1 cellular context compared by ENCODE assay signal in the genomic region with DNA sequence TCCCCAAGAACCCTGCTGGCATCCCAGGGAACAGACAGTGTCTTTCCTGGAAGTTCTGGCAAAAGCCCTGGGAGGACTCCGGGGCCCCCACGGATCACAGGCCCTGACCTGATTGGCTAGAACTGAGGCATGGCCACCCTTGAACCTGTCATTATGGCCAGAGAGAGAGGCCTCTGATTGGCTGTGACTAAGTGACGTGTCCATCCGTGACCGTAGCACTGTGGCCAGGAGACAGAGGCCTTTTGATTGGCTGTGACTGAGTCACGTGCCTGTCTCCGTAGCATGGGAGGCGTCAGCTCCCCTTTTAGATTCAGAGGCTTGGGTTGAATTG.
TF ChIP-seq lines count a peak whose summit lies in the region.

No MANE protein-coding gene starts in this region.

TF ChIP-seq in K562, 482 proteins besides CTCF, POLR2A, EP300 and RAD21 (continued from another document):
- no peak for TF ChIP-seq RBM25 (IDR thresholded peaks at IDR 0.05; ENCODE audit: low read depth, low read length, severe bottlenecking)
- no peak for TF ChIP-seq ZBTB8A (IDR thresholded peaks at IDR 0.05; ENCODE audit: partially characterized antibody)
- peak; percentile 84 for TF ChIP-seq RAD51 (IDR thresholded peaks at IDR 0.05; ENCODE audit: borderline replicate concordance, low read depth)
- TF ChIP-seq NFYB (IDR thresholded peaks at IDR 0.05; ENCODE audit: extremely low read depth, insufficient read length): peak; percentile 25
- no peak for TF ChIP-seq EP400 (IDR thresholded peaks at IDR 0.05)
- no peak for TF ChIP-seq NFE2L1 (tag; IDR thresholded peaks at IDR 0.05; ENCODE audit: borderline replicate concordance, low read depth)
- TF ChIP-seq BRD9 (IDR thresholded peaks at IDR 0.05; ENCODE audit: low read depth, partially characterized antibody): no peak
- peak; percentile 74 for TF ChIP-seq TOE1 (IDR thresholded peaks at IDR 0.05; ENCODE audit: borderline replicate concordance)
- no peak for TF ChIP-seq TOE1 (CRISPR knock-in tag; IDR thresholded peaks at IDR 0.05; ENCODE audit: borderline replicate concordance, low read depth)
- no peak for TF ChIP-seq FIP1L1 (IDR thresholded peaks at IDR 0.05; ENCODE audit: low read depth, low read length, poor library complexity, severe bottlenecking)
- TF ChIP-seq, protein P1, sequence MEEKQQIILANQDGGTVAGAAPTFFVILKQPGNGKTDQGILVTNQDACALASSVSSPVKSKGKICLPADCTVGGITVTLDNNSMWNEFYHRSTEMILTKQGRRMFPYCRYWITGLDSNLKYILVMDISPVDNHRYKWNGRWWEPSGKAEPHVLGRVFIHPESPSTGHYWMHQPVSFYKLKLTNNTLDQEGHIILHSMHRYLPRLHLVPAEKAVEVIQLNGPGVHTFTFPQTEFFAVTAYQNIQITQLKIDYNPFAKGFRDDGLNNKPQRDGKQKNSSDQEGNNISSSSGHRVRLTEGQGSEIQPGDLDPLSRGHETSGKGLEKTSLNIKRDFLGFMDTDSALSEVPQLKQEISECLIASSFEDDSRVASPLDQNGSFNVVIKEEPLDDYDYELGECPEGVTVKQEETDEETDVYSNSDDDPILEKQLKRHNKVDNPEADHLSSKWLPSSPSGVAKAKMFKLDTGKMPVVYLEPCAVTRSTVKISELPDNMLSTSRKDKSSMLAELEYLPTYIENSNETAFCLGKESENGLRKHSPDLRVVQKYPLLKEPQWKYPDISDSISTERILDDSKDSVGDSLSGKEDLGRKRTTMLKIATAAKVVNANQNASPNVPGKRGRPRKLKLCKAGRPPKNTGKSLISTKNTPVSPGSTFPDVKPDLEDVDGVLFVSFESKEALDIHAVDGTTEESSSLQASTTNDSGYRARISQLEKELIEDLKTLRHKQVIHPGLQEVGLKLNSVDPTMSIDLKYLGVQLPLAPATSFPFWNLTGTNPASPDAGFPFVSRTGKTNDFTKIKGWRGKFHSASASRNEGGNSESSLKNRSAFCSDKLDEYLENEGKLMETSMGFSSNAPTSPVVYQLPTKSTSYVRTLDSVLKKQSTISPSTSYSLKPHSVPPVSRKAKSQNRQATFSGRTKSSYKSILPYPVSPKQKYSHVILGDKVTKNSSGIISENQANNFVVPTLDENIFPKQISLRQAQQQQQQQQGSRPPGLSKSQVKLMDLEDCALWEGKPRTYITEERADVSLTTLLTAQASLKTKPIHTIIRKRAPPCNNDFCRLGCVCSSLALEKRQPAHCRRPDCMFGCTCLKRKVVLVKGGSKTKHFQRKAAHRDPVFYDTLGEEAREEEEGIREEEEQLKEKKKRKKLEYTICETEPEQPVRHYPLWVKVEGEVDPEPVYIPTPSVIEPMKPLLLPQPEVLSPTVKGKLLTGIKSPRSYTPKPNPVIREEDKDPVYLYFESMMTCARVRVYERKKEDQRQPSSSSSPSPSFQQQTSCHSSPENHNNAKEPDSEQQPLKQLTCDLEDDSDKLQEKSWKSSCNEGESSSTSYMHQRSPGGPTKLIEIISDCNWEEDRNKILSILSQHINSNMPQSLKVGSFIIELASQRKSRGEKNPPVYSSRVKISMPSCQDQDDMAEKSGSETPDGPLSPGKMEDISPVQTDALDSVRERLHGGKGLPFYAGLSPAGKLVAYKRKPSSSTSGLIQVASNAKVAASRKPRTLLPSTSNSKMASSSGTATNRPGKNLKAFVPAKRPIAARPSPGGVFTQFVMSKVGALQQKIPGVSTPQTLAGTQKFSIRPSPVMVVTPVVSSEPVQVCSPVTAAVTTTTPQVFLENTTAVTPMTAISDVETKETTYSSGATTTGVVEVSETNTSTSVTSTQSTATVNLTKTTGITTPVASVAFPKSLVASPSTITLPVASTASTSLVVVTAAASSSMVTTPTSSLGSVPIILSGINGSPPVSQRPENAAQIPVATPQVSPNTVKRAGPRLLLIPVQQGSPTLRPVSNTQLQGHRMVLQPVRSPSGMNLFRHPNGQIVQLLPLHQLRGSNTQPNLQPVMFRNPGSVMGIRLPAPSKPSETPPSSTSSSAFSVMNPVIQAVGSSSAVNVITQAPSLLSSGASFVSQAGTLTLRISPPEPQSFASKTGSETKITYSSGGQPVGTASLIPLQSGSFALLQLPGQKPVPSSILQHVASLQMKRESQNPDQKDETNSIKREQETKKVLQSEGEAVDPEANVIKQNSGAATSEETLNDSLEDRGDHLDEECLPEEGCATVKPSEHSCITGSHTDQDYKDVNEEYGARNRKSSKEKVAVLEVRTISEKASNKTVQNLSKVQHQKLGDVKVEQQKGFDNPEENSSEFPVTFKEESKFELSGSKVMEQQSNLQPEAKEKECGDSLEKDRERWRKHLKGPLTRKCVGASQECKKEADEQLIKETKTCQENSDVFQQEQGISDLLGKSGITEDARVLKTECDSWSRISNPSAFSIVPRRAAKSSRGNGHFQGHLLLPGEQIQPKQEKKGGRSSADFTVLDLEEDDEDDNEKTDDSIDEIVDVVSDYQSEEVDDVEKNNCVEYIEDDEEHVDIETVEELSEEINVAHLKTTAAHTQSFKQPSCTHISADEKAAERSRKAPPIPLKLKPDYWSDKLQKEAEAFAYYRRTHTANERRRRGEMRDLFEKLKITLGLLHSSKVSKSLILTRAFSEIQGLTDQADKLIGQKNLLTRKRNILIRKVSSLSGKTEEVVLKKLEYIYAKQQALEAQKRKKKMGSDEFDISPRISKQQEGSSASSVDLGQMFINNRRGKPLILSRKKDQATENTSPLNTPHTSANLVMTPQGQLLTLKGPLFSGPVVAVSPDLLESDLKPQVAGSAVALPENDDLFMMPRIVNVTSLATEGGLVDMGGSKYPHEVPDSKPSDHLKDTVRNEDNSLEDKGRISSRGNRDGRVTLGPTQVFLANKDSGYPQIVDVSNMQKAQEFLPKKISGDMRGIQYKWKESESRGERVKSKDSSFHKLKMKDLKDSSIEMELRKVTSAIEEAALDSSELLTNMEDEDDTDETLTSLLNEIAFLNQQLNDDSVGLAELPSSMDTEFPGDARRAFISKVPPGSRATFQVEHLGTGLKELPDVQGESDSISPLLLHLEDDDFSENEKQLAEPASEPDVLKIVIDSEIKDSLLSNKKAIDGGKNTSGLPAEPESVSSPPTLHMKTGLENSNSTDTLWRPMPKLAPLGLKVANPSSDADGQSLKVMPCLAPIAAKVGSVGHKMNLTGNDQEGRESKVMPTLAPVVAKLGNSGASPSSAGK (IDR thresholded peaks at IDR 0.05): peak; percentile 57; the same call in 1 of the 2 replicates
- TF ChIP-seq RUNX1 (IDR thresholded peaks at IDR 0.05; ENCODE audit: low read depth): no peak
- no peak for TF ChIP-seq ZNF696 (CRISPR knock-in tag; conservative IDR thresholded peaks at IDR 0.05)
- TF ChIP-seq, protein P2, sequence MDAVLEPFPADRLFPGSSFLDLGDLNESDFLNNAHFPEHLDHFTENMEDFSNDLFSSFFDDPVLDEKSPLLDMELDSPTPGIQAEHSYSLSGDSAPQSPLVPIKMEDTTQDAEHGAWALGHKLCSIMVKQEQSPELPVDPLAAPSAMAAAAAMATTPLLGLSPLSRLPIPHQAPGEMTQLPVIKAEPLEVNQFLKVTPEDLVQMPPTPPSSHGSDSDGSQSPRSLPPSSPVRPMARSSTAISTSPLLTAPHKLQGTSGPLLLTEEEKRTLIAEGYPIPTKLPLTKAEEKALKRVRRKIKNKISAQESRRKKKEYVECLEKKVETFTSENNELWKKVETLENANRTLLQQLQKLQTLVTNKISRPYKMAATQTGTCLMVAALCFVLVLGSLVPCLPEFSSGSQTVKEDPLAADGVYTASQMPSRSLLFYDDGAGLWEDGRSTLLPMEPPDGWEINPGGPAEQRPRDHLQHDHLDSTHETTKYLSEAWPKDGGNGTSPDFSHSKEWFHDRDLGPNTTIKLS (IDR thresholded peaks at IDR 0.05; ENCODE audit: borderline replicate concordance, low read depth): no peak
- TF ChIP-seq CEBPG (CRISPR knock-in tag; IDR thresholded peaks at IDR 0.05): no peak
- TF ChIP-seq CEBPG (tag; conservative IDR thresholded peaks at IDR 0.05 in 1 of 2, IDR thresholded peaks at IDR 0.05 in 1 of 2): no peak
- TF ChIP-seq, protein P3, sequence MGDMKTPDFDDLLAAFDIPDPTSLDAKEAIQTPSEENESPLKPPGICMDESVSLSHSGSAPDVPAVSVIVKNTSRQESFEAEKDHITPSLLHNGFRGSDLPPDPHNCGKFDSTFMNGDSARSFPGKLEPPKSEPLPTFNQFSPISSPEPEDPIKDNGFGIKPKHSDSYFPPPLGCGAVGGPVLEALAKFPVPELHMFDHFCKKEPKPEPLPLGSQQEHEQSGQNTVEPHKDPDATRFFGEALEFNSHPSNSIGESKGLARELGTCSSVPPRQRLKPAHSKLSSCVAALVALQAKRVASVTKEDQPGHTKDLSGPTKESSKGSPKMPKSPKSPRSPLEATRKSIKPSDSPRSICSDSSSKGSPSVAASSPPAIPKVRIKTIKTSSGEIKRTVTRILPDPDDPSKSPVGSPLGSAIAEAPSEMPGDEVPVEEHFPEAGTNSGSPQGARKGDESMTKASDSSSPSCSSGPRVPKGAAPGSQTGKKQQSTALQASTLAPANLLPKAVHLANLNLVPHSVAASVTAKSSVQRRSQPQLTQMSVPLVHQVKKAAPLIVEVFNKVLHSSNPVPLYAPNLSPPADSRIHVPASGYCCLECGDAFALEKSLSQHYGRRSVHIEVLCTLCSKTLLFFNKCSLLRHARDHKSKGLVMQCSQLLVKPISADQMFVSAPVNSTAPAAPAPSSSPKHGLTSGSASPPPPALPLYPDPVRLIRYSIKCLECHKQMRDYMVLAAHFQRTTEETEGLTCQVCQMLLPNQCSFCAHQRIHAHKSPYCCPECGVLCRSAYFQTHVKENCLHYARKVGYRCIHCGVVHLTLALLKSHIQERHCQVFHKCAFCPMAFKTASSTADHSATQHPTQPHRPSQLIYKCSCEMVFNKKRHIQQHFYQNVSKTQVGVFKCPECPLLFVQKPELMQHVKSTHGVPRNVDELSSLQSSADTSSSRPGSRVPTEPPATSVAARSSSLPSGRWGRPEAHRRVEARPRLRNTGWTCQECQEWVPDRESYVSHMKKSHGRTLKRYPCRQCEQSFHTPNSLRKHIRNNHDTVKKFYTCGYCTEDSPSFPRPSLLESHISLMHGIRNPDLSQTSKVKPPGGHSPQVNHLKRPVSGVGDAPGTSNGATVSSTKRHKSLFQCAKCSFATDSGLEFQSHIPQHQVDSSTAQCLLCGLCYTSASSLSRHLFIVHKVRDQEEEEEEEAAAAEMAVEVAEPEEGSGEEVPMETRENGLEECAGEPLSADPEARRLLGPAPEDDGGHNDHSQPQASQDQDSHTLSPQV (IDR thresholded peaks at IDR 0.05): no peak
- TF ChIP-seq, protein P4, sequence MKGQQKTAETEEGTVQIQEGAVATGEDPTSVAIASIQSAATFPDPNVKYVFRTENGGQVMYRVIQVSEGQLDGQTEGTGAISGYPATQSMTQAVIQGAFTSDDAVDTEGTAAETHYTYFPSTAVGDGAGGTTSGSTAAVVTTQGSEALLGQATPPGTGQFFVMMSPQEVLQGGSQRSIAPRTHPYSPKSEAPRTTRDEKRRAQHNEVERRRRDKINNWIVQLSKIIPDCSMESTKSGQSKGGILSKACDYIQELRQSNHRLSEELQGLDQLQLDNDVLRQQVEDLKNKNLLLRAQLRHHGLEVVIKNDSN (CRISPR knock-in tag; IDR thresholded peaks at IDR 0.05): peak; percentile 89
- peak; percentile 30; the same call in 1 of the 2 replicates for TF ChIP-seq L3MBTL2 (IDR thresholded peaks at IDR 0.05)
- no peak for TF ChIP-seq HDAC3 (IDR thresholded peaks at IDR 0.05; ENCODE audit: borderline replicate concordance, partially characterized antibody)
TF ChIP-seq in K562: peak in this region for 10.
